Comparison of ENCODE assay signal across 8 cellular contexts in the genomic region with DNA sequence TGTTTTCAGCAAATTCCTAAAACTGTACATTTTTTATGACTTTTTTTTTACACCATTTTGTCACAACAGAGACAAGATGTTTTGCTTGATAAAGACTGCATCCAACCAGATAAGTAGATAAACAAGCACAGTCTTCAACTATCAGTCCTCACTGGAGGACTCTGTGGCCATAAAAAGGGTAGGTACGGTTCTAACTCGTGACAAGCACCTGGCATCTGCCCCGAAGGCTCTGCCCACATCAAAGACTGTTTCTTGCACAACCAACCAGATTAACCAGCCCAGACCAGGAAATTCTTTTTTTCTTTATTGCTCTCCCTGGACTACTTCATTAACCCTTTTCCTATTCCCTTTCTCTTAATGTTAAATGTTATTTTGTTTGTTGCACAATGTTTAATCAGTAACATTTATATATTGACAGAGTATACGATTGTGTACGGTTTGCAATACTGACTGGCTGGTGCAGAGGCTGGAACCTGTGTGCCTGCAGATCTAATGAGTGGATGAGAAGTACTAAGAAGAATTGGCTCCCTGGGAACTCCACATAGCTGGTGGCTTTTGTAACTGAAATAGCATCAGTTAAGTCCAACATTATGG.
DNase-seq lines count a peak whose midpoint lies in the region; ATAC-seq and TF ChIP-seq lines count a peak whose summit lies in the region.

No MANE protein-coding gene starts in this region.

- H3K27ac Mint-ChIP-seq in CD4-positive, alpha-beta T cell = peak overlapping the region; percentile 94
- H3K27ac Mint-ChIP-seq in activated CD8-positive, alpha-beta T cell treated with anti-CD3 and anti-CD28 coated beads, Interleukin-2, amount 10 ng/mL, durations not matched to agents 7 days and 5 days = peak overlapping the region; percentile 92
- H3K27ac Mint-ChIP-seq in HFFc6 = no peak overlapping the region

- peaks cover 63% of the 10 kb centered on the region for H3K36me3 Mint-ChIP-seq in CD4-positive, alpha-beta T cell (ENCODE audit: low read depth)
- peaks cover 50% of the 10 kb centered on the region for H3K36me3 Mint-ChIP-seq in activated CD8-positive, alpha-beta T cell treated with anti-CD3 and anti-CD28 coated beads, Interleukin-2, amount 10 ng/mL, durations not matched to agents 7 days and 5 days (ENCODE audit: low read depth)
- peaks cover 5% of the 10 kb centered on the region; the same call in 1 of the 2 replicates for H3K36me3 Mint-ChIP-seq in HFFc6 (ENCODE audit: low read depth)

- ATAC-seq in CD4-positive, alpha-beta T cell (ENCODE audit: poor library complexity) = peak; percentile 51
- ATAC-seq in activated CD8-positive, alpha-beta T cell treated with anti-CD3 and anti-CD28 coated beads, Interleukin-2, amount 10 ng/mL, durations not matched to agents 7 days and 5 days = peak; percentile 74
- ATAC-seq in HG02981 (IDR thresholded peaks at IDR 0.05; ENCODE audit: unreplicated experiment) (no peak), HG03354 (IDR thresholded peaks at IDR 0.05; ENCODE audit: poor library complexity, severe bottlenecking, unreplicated experiment) (no peak)

- no peaks in the 10 kb centered on the region for H3K27me3 Mint-ChIP-seq in CD4-positive, alpha-beta T cell
- H3K27me3 Mint-ChIP-seq in activated CD8-positive, alpha-beta T cell treated with anti-CD3 and anti-CD28 coated beads, Interleukin-2, amount 10 ng/mL, durations not matched to agents 7 days and 5 days (ENCODE audit: low read depth) = no peaks in the 10 kb centered on the region
- no peaks in the 10 kb centered on the region for H3K27me3 Mint-ChIP-seq in HFFc6 (ENCODE audit: insufficient read depth)

- CTCF ChIA-PET in CD4-positive, alpha-beta T cell (lab: Charles Lee) = interaction anchor here (1.0 to 1.8 kb wide), 2 partner anchors 11 to 23 kb away, joined by 3 to 5 read pairs; no protein-coding TSS in a partner anchor
- CTCF ChIA-PET in activated CD8-positive, alpha-beta T cell treated with anti-CD3 and anti-CD28 coated beads, Interleukin-2, amount 10 ng/mL, durations not matched to agents 7 days and 5 days (lab: Charles Lee) = interaction anchor here (0.6 to 2.3 kb wide), 9 partner anchors 11 to 539 kb away, joined by 3 to 11 read pairs (median 4); partner anchors contain the start of gene SERINC5

- intact Hi-C loops in CD4-positive, alpha-beta T cell (cut with DNase I, micrococcal nuclease) = loop anchor here in 1 of 2 experiments (5.0 kb wide), 1 partner anchor 76 kb away; the partner anchor contains the start of gene SERINC5

- peak overlapping the region; percentile 71 for H3K4me3 Mint-ChIP-seq in CD4-positive, alpha-beta T cell
- H3K4me3 Mint-ChIP-seq in activated CD8-positive, alpha-beta T cell treated with anti-CD3 and anti-CD28 coated beads, Interleukin-2, amount 10 ng/mL, durations not matched to agents 7 days and 5 days = peak overlapping the region; percentile 50
- no peak overlapping the region for H3K4me3 Mint-ChIP-seq in HFFc6

- no peaks in the 10 kb centered on the region for H3K9me3 ChIP-seq in CD4-positive, alpha-beta T cell (ENCODE audit: control insufficient read depth, low read length)

- H3K9me3 Mint-ChIP-seq in CD4-positive, alpha-beta T cell = no peaks in the 10 kb centered on the region
- no peaks in the 10 kb centered on the region for H3K9me3 Mint-ChIP-seq in activated CD8-positive, alpha-beta T cell treated with anti-CD3 and anti-CD28 coated beads, Interleukin-2, amount 10 ng/mL, durations not matched to agents 7 days and 5 days (ENCODE audit: insufficient read depth)
- H3K9me3 Mint-ChIP-seq in HFFc6 = no peaks in the 10 kb centered on the region

- no peak for TF ChIP-seq CTCF in CD4-positive, alpha-beta T cell (IDR thresholded peaks at IDR 0.05)
- TF ChIP-seq CTCF in kidney epithelial cell (IDR thresholded peaks at IDR 0.05; ENCODE audit: insufficient read depth, low read length, poor library complexity, severe bottlenecking) (no peak), HFFc6 (IDR thresholded peaks at IDR 0.05) (no peak), GM13976 (IDR thresholded peaks at IDR 0.05; ENCODE audit: borderline replicate concordance, control extremely low read depth, extremely low read depth, insufficient read depth, missing control alignments) (no peak)

- in situ Hi-C loops in GM13976 (cut with MboI; ENCODE audit: low sequenced_read_pairs, unreplicated experiment) = no loop called here

- peak overlapping the region; percentile 77 for H3K27ac ChIP-seq in CD4-positive, alpha-beta T cell (ENCODE audit: low read depth, low read length)

- DNase-seq in CD4-positive, alpha-beta T cell = peak in 8 of 10 experiments; percentile 29 to 58 (median 48)
- DNase-seq in LoVo (ENCODE audit: low spot score) (peak; percentile 96), kidney epithelial cell (ENCODE audit: low read depth) (peak; percentile 75), HFFc6 (no peak), GM13976 (ENCODE audit: low spot score) (no peak)
- DNase-seq in activated CD8-positive, alpha-beta T cell treated with anti-CD3 and anti-CD28 coated beads, Interleukin-2, amount 10 ng/mL, durations not matched to agents 7 days and 5 days = peak; percentile 75

- H3K27me3 ChIP-seq in CD4-positive, alpha-beta T cell (ENCODE audit: control insufficient read depth, insufficient read depth, low read length) = no peaks in the 10 kb centered on the region
- no peaks in the 10 kb centered on the region for H3K27me3 ChIP-seq in kidney epithelial cell (ENCODE audit: control insufficient read depth, insufficient read depth, low read length)

- peaks cover 89% of the 10 kb centered on the region for H3K4me1 Mint-ChIP-seq in CD4-positive, alpha-beta T cell (ENCODE audit: low read depth)
- peaks cover 82% of the 10 kb centered on the region for H3K4me1 Mint-ChIP-seq in activated CD8-positive, alpha-beta T cell treated with anti-CD3 and anti-CD28 coated beads, Interleukin-2, amount 10 ng/mL, durations not matched to agents 7 days and 5 days (ENCODE audit: low read depth)
- H3K4me1 Mint-ChIP-seq in HFFc6 (ENCODE audit: low read depth) = peaks cover 19% of the 10 kb centered on the region

- no peaks in the 10 kb centered on the region for H3K36me3 ChIP-seq in kidney epithelial cell (ENCODE audit: control insufficient read depth, insufficient read depth, low read length)

- H3K4me3 ChIP-seq in kidney epithelial cell (ENCODE audit: low read depth, low read length) = no peak overlapping the region

- POLR2A ChIA-PET in CD4-positive, alpha-beta T cell (lab: Charles Lee) = interaction anchor here (0.6 to 12.3 kb wide), 19 partner anchors 8 to 93 kb away, joined by 3 to 120 read pairs (median 7); partner anchors contain the start of gene SERINC5
- POLR2A ChIA-PET in activated CD8-positive, alpha-beta T cell treated with anti-CD3 and anti-CD28 coated beads, Interleukin-2, amount 10 ng/mL, durations not matched to agents 7 days and 5 days (lab: Charles Lee) = interaction anchor here (0.7 to 6.5 kb wide), 5 partner anchors 10 to 75 kb away, joined by 3 to 52 read pairs (median 11); partner anchors contain the start of gene SERINC5

Comparison
In these comparisons a context has a peak if more than half of its experiments do, and no peak if none do; other contexts are left out.
1. ATAC-seq: peak in CD4-positive, alpha-beta T cell (single experiment) and activated CD8-positive, alpha-beta T cell treated with anti-CD3 and anti-CD28 coated beads, Interleukin-2, amount 10 ng/mL, durations not matched to agents 7 days and 5 days (single experiment); none in HG02981 (single experiment) and HG03354 (single experiment).
2. DNase-seq: peak in CD4-positive, alpha-beta T cell (8 of 10), LoVo (single experiment), activated CD8-positive, alpha-beta T cell treated with anti-CD3 and anti-CD28 coated beads, Interleukin-2, amount 10 ng/mL, durations not matched to agents 7 days and 5 days (single experiment) and kidney epithelial cell (single experiment); none in HFFc6 (single experiment) and GM13976 (single experiment).